In the genomic region with DNA sequence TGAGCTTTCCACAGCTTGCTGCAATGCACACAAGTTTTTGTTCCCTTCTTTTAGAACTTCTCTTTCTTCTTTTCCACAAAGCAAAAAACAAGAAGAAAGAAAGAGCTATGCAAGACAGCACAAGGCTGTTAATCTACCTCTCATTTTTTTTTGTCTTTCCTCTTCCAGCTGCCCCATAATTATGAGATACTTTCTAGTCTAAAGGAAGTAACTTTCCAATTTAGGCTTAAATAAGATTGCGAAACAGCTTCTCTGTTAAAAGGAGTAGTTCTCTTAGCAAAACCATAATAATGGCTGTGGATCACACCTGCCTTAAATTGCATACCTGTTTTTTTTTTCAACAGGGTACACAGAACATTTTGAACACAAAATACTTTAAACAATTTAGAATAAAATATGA, we compare ENCODE assay signal across 18 cellular contexts.
"Had no signal": no experiment of that assay in that cellular context is flagged by ENCODE, and none has a peak within 500 bp of the region (broad histone marks: within the 10 kb centered on the region; RNA-seq: fewer than 3 reads in every experiment).

No MANE protein-coding gene starts in this region.

- H3K9me3 ChIP-seq: stomach, thoracic aorta had no signal

- DNase-seq: activated CD4-positive, alpha-beta T cell treated with anti-CD3 and anti-CD28 coated beads for 1 hour; activated CD4-positive, alpha-beta T cell treated with anti-CD3 and anti-CD28 coated beads, Interleukin-2, amount 50 U/mL, for 48 hours; activated CD8-positive, alpha-beta memory T cell treated with anti-CD3 and anti-CD28 coated beads, Interleukin-2, amount 10 ng/mL, durations not matched to agents 7 days and 5 days; activated effector memory CD4-positive, alpha-beta T cell treated with anti-CD3 and anti-CD28 coated beads, Interleukin-2, amount 50 U/mL, for 16 hours; activated T-cell treated with anti-CD3 and anti-CD28 coated beads, Interleukin-2, amount 50 U/mL, for 24 hours; cerebellar nuclear complex; dermis blood vessel endothelial cell; foreskin fibroblast; glutamatergic neuron; immature natural killer cell; midbrain; stomach had no signal

- H3K27ac Mint-ChIP-seq: activated CD8-positive, alpha-beta memory T cell treated with anti-CD3 and anti-CD28 coated beads, Interleukin-2, amount 10 ng/mL, durations not matched to agents 7 days and 5 days; activated naive CD8-positive, alpha-beta T cell; activated T-cell treated with anti-CD3 and anti-CD28 coated beads, Interleukin-2, amount 50 U/mL, for 24 hours; immature natural killer cell had no signal

- H3K4me1 ChIP-seq: parathyroid adenoma, stomach had no signal

- H3K4me1 Mint-ChIP-seq: activated CD8-positive, alpha-beta memory T cell treated with anti-CD3 and anti-CD28 coated beads, Interleukin-2, amount 10 ng/mL, durations not matched to agents 7 days and 5 days; immature natural killer cell had no signal

- H3K27ac ChIP-seq: parathyroid adenoma, skin epidermis, stomach, thoracic aorta had no signal

- H3K4me3 ChIP-seq: lung, skin epidermis, stomach, thoracic aorta had no signal

- H3K27me3 ChIP-seq: stomach had no signal

- H3K27me3 Mint-ChIP-seq: activated CD8-positive, alpha-beta memory T cell treated with anti-CD3 and anti-CD28 coated beads, Interleukin-2, amount 10 ng/mL, durations not matched to agents 7 days and 5 days; activated naive CD8-positive, alpha-beta T cell; activated T-cell treated with anti-CD3 and anti-CD28 coated beads, Interleukin-2, amount 50 U/mL, for 24 hours had no signal

- H3K4me3 Mint-ChIP-seq: activated CD8-positive, alpha-beta memory T cell treated with anti-CD3 and anti-CD28 coated beads, Interleukin-2, amount 10 ng/mL, durations not matched to agents 7 days and 5 days; activated naive CD8-positive, alpha-beta T cell; activated T-cell treated with anti-CD3 and anti-CD28 coated beads, Interleukin-2, amount 50 U/mL, for 24 hours; immature natural killer cell had no signal

- ATAC-seq: activated CD8-positive, alpha-beta memory T cell treated with anti-CD3 and anti-CD28 coated beads, Interleukin-2, amount 10 ng/mL, durations not matched to agents 7 days and 5 days; esophagus mucosa had no signal

- H3K9me3 Mint-ChIP-seq: activated T-cell treated with anti-CD3 and anti-CD28 coated beads, Interleukin-2, amount 50 U/mL, for 24 hours; immature natural killer cell had no signal

- H3K9ac ChIP-seq: parathyroid adenoma had no signal
